ENCODE assay signal across 7 cellular contexts in genomic region chr4:110059556-110060191, GRCh38.
A peak's percentile ranks its signal among the peaks of the same experiment; 100 is the strongest.
DNase-seq lines count a peak whose midpoint lies in the region; ATAC-seq, FAIRE-seq and TF ChIP-seq lines count a peak whose summit lies in the region.

No MANE protein-coding gene starts in this region.

- H3K9me3 ChIP-seq in OCI-LY3 (ENCODE audit: insufficient read depth, low read length) (no peaks in the 10 kb centered on the region), neuronal stem cell (replicated peaks in 1 of 2; ENCODE audit: control insufficient read depth in 2 of 2, insufficient read depth in 1 of 2, low read depth in 1 of 2, low read length in 2 of 2) (no peaks in the 10 kb centered on the region)

- peak in 1 of 10 donors; percentile 9 for DNase-seq in naive thymus-derived CD8-positive, alpha-beta T cell
- no peak for DNase-seq in NCI-H128 (lab: John Stamatoyannopoulos, UW; ENCODE audit: unreplicated experiment)
- no peak for DNase-seq in neuronal stem cell (ENCODE audit: low spot score)
- no peak for DNase-seq in RCC 7860 (ENCODE audit: low spot score)

- POLR2A ChIA-PET in naive thymus-derived CD8-positive, alpha-beta T cell (lab: Charles Lee) = no interaction called here

- H2BK15ac ChIP-seq in neuronal stem cell (ENCODE audit: low read length) = no peak overlapping the region

- H3K14ac ChIP-seq in neuronal stem cell (ENCODE audit: low read length) = no peak overlapping the region

- ATAC-seq in GM18873 (IDR thresholded peaks at IDR 0.05; ENCODE audit: low FRiP score, unreplicated experiment) (peak; percentile 77), HG02610 (IDR thresholded peaks at IDR 0.05; ENCODE audit: unreplicated experiment) (peak; percentile 80)
- ATAC-seq in naive thymus-derived CD8-positive, alpha-beta T cell = no peak

- peaks cover 5 to 41% (median 15%) of the 10 kb centered on the region in 4 donors for H3K4me1 Mint-ChIP-seq in naive thymus-derived CD8-positive, alpha-beta T cell

- no CpG with 5 or more reads among the region's 3 CpGs for WGBS in neuronal stem cell (ENCODE audit: extremely low coverage in 2 of 2, insufficient read length in 2 of 2, insufficient replicate concordance in 1 of 2), 2 donors

- no peak overlapping the region for H3K4ac ChIP-seq in neuronal stem cell (ENCODE audit: low read length)

- no peak overlapping the region for H4K91ac ChIP-seq in neuronal stem cell (ENCODE audit: low read depth, low read length, poor library complexity)

- peak overlapping the region in 6 of 10 donors; percentile 18 to 83 (median 56) for H3K27ac Mint-ChIP-seq in naive thymus-derived CD8-positive, alpha-beta T cell

- FAIRE-seq in RCC 7860 (lab: Jason Lieb, UNC) = no peak

- H3K36me3 Mint-ChIP-seq in naive thymus-derived CD8-positive, alpha-beta T cell = peaks cover 0 to 4% (median 3%) of the 10 kb centered on the region in 3 donors

- H3K27ac ChIP-seq in OCI-LY3 (ENCODE audit: low read length) = no peak overlapping the region
- no peak overlapping the region for H3K27ac ChIP-seq in neuronal stem cell (replicated peaks; ENCODE audit: low read length)

- H3K4me3 Mint-ChIP-seq in naive thymus-derived CD8-positive, alpha-beta T cell = peak overlapping the region in 4 of 10 donors; percentile 10 to 57 (median 17)

- peaks cover 0 to under 1% (median 0%) of the 10 kb centered on the region in 5 donors for H3K27me3 Mint-ChIP-seq in naive thymus-derived CD8-positive, alpha-beta T cell

- H3K4me1 ChIP-seq in OCI-LY3 (ENCODE audit: low read length) (peaks cover 31% of the 10 kb centered on the region), neuronal stem cell (ENCODE audit: control insufficient read depth in 2 of 2, insufficient read depth in 1 of 2, low read depth in 1 of 2, low read length in 2 of 2) (peaks cover 0 to 3% of the 10 kb centered on the region in 2 donors)

- H3K79me1 ChIP-seq in neuronal stem cell (ENCODE audit: low read depth, low read length) = peaks cover 2% of the 10 kb centered on the region

- H2BK120ac ChIP-seq in neuronal stem cell (ENCODE audit: low read depth, low read length) = no peak overlapping the region

- no peak overlapping the region for H3K18ac ChIP-seq in neuronal stem cell (ENCODE audit: low read length)

- H3K9ac ChIP-seq in OCI-LY3 (ENCODE audit: low read length) = no peak overlapping the region
- H3K9ac ChIP-seq in neuronal stem cell (ENCODE audit: low read depth, low read length, poor library complexity) = no peak overlapping the region

- H3K79me2 ChIP-seq in OCI-LY3 (ENCODE audit: low read length) = no peaks in the 10 kb centered on the region

- H3K4me3 ChIP-seq in OCI-LY3 (ENCODE audit: low read length) = no peak overlapping the region
- H3K4me3 ChIP-seq in neuronal stem cell (ENCODE audit: low read length in 2 of 2) = no peak overlapping the region

- peak overlapping the region; percentile 42 for H3K4me2 ChIP-seq in OCI-LY3 (ENCODE audit: low read length)
- no peak overlapping the region for H3K4me2 ChIP-seq in neuronal stem cell (ENCODE audit: insufficient read depth, low read length, poor library complexity, severe bottlenecking)

- H4K8ac ChIP-seq in neuronal stem cell (ENCODE audit: low read depth, low read length) = no peak overlapping the region

- H2BK5ac ChIP-seq in neuronal stem cell (ENCODE audit: low read length) = no peak overlapping the region

- no peak for TF ChIP-seq CTCF in OCI-LY3 (IDR thresholded peaks at IDR 0.05; ENCODE audit: low read depth, low read length)

- H3K23ac ChIP-seq in neuronal stem cell (ENCODE audit: low read depth, low read length, poor library complexity) = no peak overlapping the region

- no peaks in the 10 kb centered on the region for H3K9me3 Mint-ChIP-seq in naive thymus-derived CD8-positive, alpha-beta T cell

- H4K20me1 ChIP-seq in OCI-LY3 (ENCODE audit: insufficient read depth, low read length) = no peaks in the 10 kb centered on the region

- no peak overlapping the region for H2AFZ ChIP-seq in OCI-LY3 (ENCODE audit: low read depth, low read length)
- no peak overlapping the region for H2AFZ ChIP-seq in neuronal stem cell (ENCODE audit: low read length)

- no peak overlapping the region for H2AK5ac ChIP-seq in neuronal stem cell (ENCODE audit: low read depth, low read length)

- H3K27me3 ChIP-seq in OCI-LY3 (ENCODE audit: low read depth, low read length) = no peaks in the 10 kb centered on the region
- H3K27me3 ChIP-seq in neuronal stem cell (ENCODE audit: control insufficient read depth in 3 of 3, insufficient read depth in 3 of 3, low read depth in 1 of 3, low read length in 3 of 3) = no peaks in the 10 kb centered on the region

- H2BK12ac ChIP-seq in neuronal stem cell (ENCODE audit: low read length) = no peak overlapping the region

- H3K36me3 ChIP-seq in OCI-LY3 (replicated peaks; ENCODE audit: low read depth, low read length) = no peaks in the 10 kb centered on the region
- H3K36me3 ChIP-seq in neuronal stem cell (replicated peaks in 1 of 2; ENCODE audit: control insufficient read depth in 2 of 2, insufficient read depth in 2 of 2, low read length in 2 of 2) = peaks cover 4 to 61% of the 10 kb centered on the region in 2 donors

Comparison
In these comparisons a context has a peak if more than half of its experiments do, and no peak if none do; other contexts are left out.
1. ATAC-seq: peak in GM18873 (single experiment) and HG02610 (single experiment); none in naive thymus-derived CD8-positive, alpha-beta T cell (0 of 2).